ENCODE assay signal across 25 cellular contexts in genomic region chr5:76007904-76008303, GRCh38.
"Had no signal": no experiment of that assay in that cellular context is flagged by ENCODE, and none has a peak within 500 bp of the region (broad histone marks: within the 10 kb centered on the region; RNA-seq: fewer than 3 reads in every experiment).

No MANE protein-coding gene starts in this region.

- H3K27ac ChIP-seq: coronary artery, esophagus muscularis mucosa, foreskin keratinocyte, gastroesophageal sphincter, heart left ventricle, lower lobe of right lung, prostate gland, right atrium auricular region, sigmoid colon, spleen, thoracic aorta, tibial nerve, upper lobe of left lung had no signal

- H3K4me1 ChIP-seq: esophagus muscularis mucosa, foreskin keratinocyte, gastroesophageal sphincter, heart left ventricle, lower lobe of right lung, prostate gland, right atrium auricular region, sigmoid colon, spleen, tibial nerve, upper lobe of left lung had no signal

- H3K9me3 Mint-ChIP-seq: stimulated activated naive CD8-positive, alpha-beta T cell treated with anti-CD3 and anti-CD28 coated beads, Interleukin-15, Interleukin-2, amounts not matched to agents 100 ng/mL and 50 ng/mL, for 24 hours had no signal

- H3K4me3 ChIP-seq: coronary artery, esophagus muscularis mucosa, gastroesophageal sphincter, heart left ventricle, lower lobe of right lung, prostate gland, right atrium auricular region, sigmoid colon, spleen, thoracic aorta, tibial nerve, upper lobe of left lung had no signal

- H3K4me1 Mint-ChIP-seq: immature natural killer cell; naive thymus-derived CD8-positive, alpha-beta T cell; nephron progenitor cell; stimulated activated naive B cell treated with anti-CD40 and anti-IgM and Interleukin-4, amounts not matched to agents 10 μg/mL and 1 μg/mL and 100 μg/mL, for 72 hours had no signal

- H3K36me3 ChIP-seq: esophagus muscularis mucosa, gastroesophageal sphincter, heart left ventricle, lower lobe of right lung, prostate gland, right atrium auricular region, sigmoid colon, spleen, thoracic aorta, tibial nerve, upper lobe of left lung had no signal

- H3K27me3 ChIP-seq: esophagus muscularis mucosa, foreskin keratinocyte, gastroesophageal sphincter, heart left ventricle, right atrium auricular region, sigmoid colon, spleen, tibial nerve, upper lobe of left lung had no signal

- H3K27ac Mint-ChIP-seq: immature natural killer cell; naive thymus-derived CD8-positive, alpha-beta T cell; nephron progenitor cell; stimulated activated naive B cell treated with anti-CD40 and anti-IgM and Interleukin-4, amounts not matched to agents 10 μg/mL and 1 μg/mL and 100 μg/mL, for 72 hours; stimulated activated naive CD8-positive, alpha-beta T cell treated with anti-CD3 and anti-CD28 coated beads, Interleukin-15, Interleukin-2, amounts not matched to agents 100 ng/mL and 50 ng/mL, for 24 hours had no signal

- H3K36me3 Mint-ChIP-seq: immature natural killer cell; naive thymus-derived CD8-positive, alpha-beta T cell; stimulated activated naive B cell treated with anti-CD40 and anti-IgM and Interleukin-4, amounts not matched to agents 10 μg/mL and 1 μg/mL and 100 μg/mL, for 72 hours had no signal

- DNase-seq: dermis blood vessel endothelial cell; effector memory CD4-positive, alpha-beta T cell; foreskin keratinocyte; heart left ventricle; hypothalamus; immature natural killer cell; islet precursor cell; kidney glomerular epithelial cell; left ventricle myocardium superior; lower lobe of right lung; naive thymus-derived CD8-positive, alpha-beta T cell; nephron progenitor cell; nucleus accumbens; sigmoid colon; spleen; stimulated activated naive B cell treated with anti-CD40 and anti-IgM and Interleukin-4, amounts not matched to agents 10 μg/mL and 1 μg/mL and 100 μg/mL, for 72 hours; upper lobe of left lung had no signal

- H3K9me3 ChIP-seq: lower lobe of right lung, prostate gland, sigmoid colon, thoracic aorta had no signal

- H3K4me3 Mint-ChIP-seq: immature natural killer cell; naive thymus-derived CD8-positive, alpha-beta T cell; nephron progenitor cell; stimulated activated naive B cell treated with anti-CD40 and anti-IgM and Interleukin-4, amounts not matched to agents 10 μg/mL and 1 μg/mL and 100 μg/mL, for 72 hours; stimulated activated naive CD8-positive, alpha-beta T cell treated with anti-CD3 and anti-CD28 coated beads, Interleukin-15, Interleukin-2, amounts not matched to agents 100 ng/mL and 50 ng/mL, for 24 hours had no signal
